In genomic region chr4:44679060-44679459, GRCh38 we compare ENCODE assay signal across 8 cellular contexts. TPM values are rescaled to one million over a fixed set of nuclear protein-coding genes. Genes with fewer than 3 reads are reported as not detected.
DNase-seq lines count a peak whose midpoint lies in the region; ATAC-seq and TF ChIP-seq lines count a peak whose summit lies in the region.

No MANE protein-coding gene starts in this region.

- intact Hi-C loops in heart left ventricle (cut with DNase I): loop anchor here in 4 of 10 donors (5.0 to 10.0 kb wide), 3 partner anchors 43 to 48 kb away; partner anchors contain the start of gene GNPDA2 (in 3 of the 4)
- intact Hi-C loops in cardiac septum (cut with DNase I): no loop called here
- intact Hi-C loops in OCI-LY7 (cut with micrococcal nuclease; ENCODE audit: unreplicated experiment): loop anchor here (1.0 kb wide), 1 partner anchor 47 kb away; the partner anchor contains the start of gene GNPDA2

- H3K9me2 ChIP-seq in OCI-LY7 (ENCODE audit: insufficient read depth, low read length): no peaks in the 10 kb centered on the region

- TF ChIP-seq CTCF in heart left ventricle (IDR thresholded peaks at IDR 0.05) (no peak), OCI-LY7 (conservative IDR thresholded peaks at IDR 0.05; ENCODE audit: low read length) (no peak), retinal pigment epithelial cell (conservative IDR thresholded peaks at IDR 0.05; ENCODE audit: low read depth, low read length) (no peak)

- peaks cover 0 to 35% (median 25%) of the 10 kb centered on the region in 9 donors for H3K36me3 ChIP-seq in heart left ventricle
- peaks cover 34% of the 10 kb centered on the region for H3K36me3 ChIP-seq in OCI-LY7 (ENCODE audit: insufficient read depth, low read length)
- no peaks in the 10 kb centered on the region for H3K36me3 ChIP-seq in esophagus (ENCODE audit: control insufficient read depth in 2 of 2, insufficient read depth in 2 of 2, low read length in 1 of 2)

- POLR2A ChIA-PET in OCI-LY7 (lab: Charles Lee): interaction anchor here (0.8 to 3.6 kb wide), 8 partner anchors 8 to 47 kb away, joined by 5 to 42 read pairs (median 10); partner anchors contain the start of gene GNPDA2

- peaks cover 30% of the 10 kb centered on the region for H3K79me2 ChIP-seq in OCI-LY7 (ENCODE audit: insufficient read depth, low read depth, low read length)

- no peak for ATAC-seq in heart left ventricle

- peaks cover 0 to 31% (median 15%) of the 10 kb centered on the region in 12 donors for H3K4me1 ChIP-seq in heart left ventricle
- H3K4me1 ChIP-seq in OCI-LY7 (ENCODE audit: insufficient read depth, low read length, poor library complexity, severe bottlenecking): peaks cover 23% of the 10 kb centered on the region
- H3K4me1 ChIP-seq in esophagus (ENCODE audit: control insufficient read depth in 2 of 2, insufficient read depth in 2 of 2, low read length in 1 of 2): no peaks in the 10 kb centered on the region

- WGBS in heart left ventricle, 4 donors: 3 to 7% (median 5%) methylated on average over 3 of the region's 3 CpGs
- WGBS in esophagus, 2 donors: 3% methylated on average over 3 of the region's 3 CpGs

- CTCF ChIA-PET in OCI-LY7 (lab: Charles Lee; ENCODE audit: unreplicated experiment): no interaction called here

- DNase-seq in heart left ventricle (no peak), cardiac septum (ENCODE audit: low spot score) (no peak), OCI-LY7 (ENCODE audit: low spot score) (peak; percentile 12), retinal pigment epithelial cell (ENCODE audit: low read depth) (no peak), retina (no peak), NCI-H345 treated with DMSO at 0.1 percent for 48 hours (lab: John Stamatoyannopoulos, UW; ENCODE audit: unreplicated experiment) (no peak), NCI-H1436 treated with DMSO at 0.1 percent for 48 hours (lab: John Stamatoyannopoulos, UW) (no peak)

- H2AFZ ChIP-seq in OCI-LY7 (ENCODE audit: low read length): peak overlapping the region; percentile 96; the same call in 1 of the 2 replicates

- no peak for TF ChIP-seq POLR2A in heart left ventricle (IDR thresholded peaks at IDR 0.05)

- H3K9me3 ChIP-seq in heart left ventricle (no peaks in the 10 kb centered on the region), OCI-LY7 (ENCODE audit: low read length) (no peaks in the 10 kb centered on the region), esophagus (ENCODE audit: control insufficient read depth in 2 of 2, insufficient read depth in 1 of 2, low read depth in 1 of 2, low read length in 1 of 2) (no peaks in the 10 kb centered on the region)

- H3K4me2 ChIP-seq in OCI-LY7 (ENCODE audit: low read length): peak overlapping the region; percentile 90

- peaks cover 25% of the 10 kb centered on the region; the same call in 1 of the 2 replicates for H4K20me1 ChIP-seq in OCI-LY7 (ENCODE audit: insufficient read depth, low read length)

- no peaks in the 10 kb centered on the region for H3K27me3 ChIP-seq in heart left ventricle
- H3K27me3 ChIP-seq in esophagus (ENCODE audit: control insufficient read depth in 1 of 2, insufficient read depth in 2 of 2, low read length in 2 of 2): no peaks in the 10 kb centered on the region

- H3K4me3 ChIP-seq in heart left ventricle: peak overlapping the region; percentile 57 to 95 (median 80)
- H3K4me3 ChIP-seq in OCI-LY7 (ENCODE audit: low read depth, low read length, poor library complexity, severe bottlenecking): peak overlapping the region; percentile 85
- peak overlapping the region; percentile 79 to 86 for H3K4me3 ChIP-seq in esophagus (ENCODE audit: low read depth in 1 of 2, low read length in 2 of 2)
- peak overlapping the region; percentile 91 for H3K4me3 ChIP-seq in retinal pigment epithelial cell (ENCODE audit: low read length)

- peak overlapping the region; percentile 47 to 93 (median 88) for H3K27ac ChIP-seq in heart left ventricle
- H3K27ac ChIP-seq in OCI-LY7 (ENCODE audit: low read depth, low read length, poor library complexity, severe bottlenecking): peak overlapping the region; percentile 57
- H3K27ac ChIP-seq in esophagus (ENCODE audit: low read depth in 2 of 2, low read length in 1 of 2): no peak overlapping the region

- BruUV-seq in OCI-LY7 (replicated peaks; lab: Mats Ljungman, UMichigan): no TSS peak

RNA-seq across cellular contexts. Expression of gene GUF1, which starts 0.8 kb away (rescaled TPM):
- total RNA-seq in heart left ventricle: 10 to 100 TPM; 14.6 to 25.9 (median 22.7) TPM
- 10 to 100 TPM; 13.9 to 14.5 TPM for polyA plus RNA-seq in heart left ventricle
- 22.8 TPM for total RNA-seq in cardiac septum
- 24.0 and 26.6 TPM in 2 replicates for total RNA-seq in OCI-LY7 (2014; rRNA removed; shearing (Covaris generic))
- total RNA-seq in OCI-LY7 (2022): 34.7 and 38.1 TPM in 2 replicates
- polyA plus RNA-seq in esophagus: 1 to 10 TPM; 9.6 to 10.0 TPM

RNA-seq across cellular contexts. Expression of gene YIPF7, which starts 27.6 kb away (rescaled TPM):
- total RNA-seq in heart left ventricle (1 to 10 TPM in 6 of 9 donors, under 1 TPM in 2, not detected in 1; 0.79 to 1.6 (median 1.3) TPM), cardiac septum (0.62 TPM), OCI-LY7 (2022) (not detected in 2 replicates)
- polyA plus RNA-seq in heart left ventricle (under 1 TPM; 0.36 to 0.69 TPM), esophagus (not detected)
- not detected in 2 replicates for total RNA-seq in OCI-LY7 (2014; rRNA removed; shearing (Covaris generic))

RNA-seq across cellular contexts. Expression of gene GNPDA2, which starts 47.3 kb away (rescaled TPM):
- total RNA-seq in heart left ventricle: 10 to 100 TPM in 7 of 9 donors, 1 to 10 TPM in 2; 8.7 to 20.0 (median 12.5) TPM
- 10 to 100 TPM in 1 of 2 donors, 1 to 10 TPM in 1; 8.6 to 15.1 TPM for polyA plus RNA-seq in heart left ventricle
- total RNA-seq in cardiac septum: 16.4 TPM
- 9.1 and 10.1 TPM in 2 replicates for total RNA-seq in OCI-LY7 (2014; rRNA removed; shearing (Covaris generic))
- total RNA-seq in OCI-LY7 (2022): 11.2 and 12.1 TPM in 2 replicates
- polyA plus RNA-seq in esophagus: 1 to 10 TPM; 4.6 to 6.7 TPM

Comparison
In these comparisons a context has a peak if more than half of its experiments do, and no peak if none do; other contexts are left out.
1. H3K27ac ChIP-seq: peak in heart left ventricle (12 of 12) and OCI-LY7 (single experiment); none in esophagus (0 of 2).
2. Peak in every context shown above with its lines, with median percentiles within 50 percentile points of each other: H3K4me3 ChIP-seq.